In genomic region chr5:158414333-158414762, GRCh38 we compare ENCODE assay signal across 24 cellular contexts.
DNase-seq lines count a peak whose midpoint lies in the region; TF ChIP-seq lines count a peak whose summit lies in the region.
"Had no signal": no experiment of that assay in that cellular context is flagged by ENCODE, and none has a peak within 500 bp of the region (broad histone marks: within the 10 kb centered on the region; RNA-seq: fewer than 3 reads in every experiment).

No MANE protein-coding gene starts in this region.

- no peak for TF ChIP-seq CTCF in SK-N-SH (IDR thresholded peaks at IDR 0.05)
- no peak for TF ChIP-seq CTCF in fibroblast of mammary gland (conservative IDR thresholded peaks at IDR 0.05; ENCODE audit: control insufficient read depth, insufficient read depth, low read depth, low read length)
- no peak for TF ChIP-seq CTCF in osteocyte (IDR thresholded peaks at IDR 0.05)
- TF ChIP-seq CTCF in PC-9 (conservative IDR thresholded peaks at IDR 0.05) = no peak
- no peak for TF ChIP-seq CTCF in GM13977 (IDR thresholded peaks at IDR 0.05; ENCODE audit: extremely low read depth, insufficient read depth, missing control alignments)
- TF ChIP-seq CTCF in Caco-2 (IDR thresholded peaks at IDR 0.05; ENCODE audit: insufficient read depth in 1 of 2, low read depth in 1 of 2, low read length in 1 of 2, severe bottlenecking in 1 of 2, unreplicated experiment in 1 of 2) = no peak

- TF ChIP-seq RAD21 in SK-N-SH (IDR thresholded peaks at IDR 0.05; ENCODE audit: low read length) = no peak

- H3K36me3 Mint-ChIP-seq in osteocyte (ENCODE audit: unreplicated experiment) (peaks cover 2% of the 10 kb centered on the region), Caco-2 (ENCODE audit: insufficient read depth, unreplicated experiment) (no peaks in the 10 kb centered on the region)
- H3K36me3 Mint-ChIP-seq: activated CD8-positive, alpha-beta memory T cell treated with anti-CD3 and anti-CD28 coated beads, Interleukin-2, amount 10 ng/mL, durations not matched to agents 7 days and 5 days; CD4-positive, alpha-beta memory T cell had no signal

- DNase-seq in Caki2 (ENCODE audit: low read depth) = peak; percentile 14
- no peak for DNase-seq in SK-N-SH
- DNase-seq in fibroblast of mammary gland (ENCODE audit: low read depth) = peak; percentile 20
- DNase-seq in osteocyte (ENCODE audit: extremely low spot score, unreplicated experiment) = no peak
- DNase-seq in PC-9 = no peak
- DNase-seq in GM13977 (ENCODE audit: low spot score) = no peak
- DNase-seq in stimulated activated CD4-positive, alpha-beta T cell treated with anti-CD3 and anti-CD28 coated beads, Interleukin-2, amount 100 ng/mL, for 48 hours = no peak
- no peak for DNase-seq in Caco-2
- DNase-seq: activated CD8-positive, alpha-beta memory T cell treated with anti-CD3 and anti-CD28 coated beads, Interleukin-2, amount 10 ng/mL, durations not matched to agents 7 days and 5 days; CD4-positive, alpha-beta memory T cell; DMS79 treated with DMSO at 0.1 percent for 48 hours; endodermal cell; foreskin melanocyte; H7; KG1; left colon; mucosa of descending colon; NCI-H1092; NCI-H2171; NCI-H774; stimulated activated CD4-positive, alpha-beta T cell treated with anti-CD3 and anti-CD28 coated beads, Interleukin-1b, Interleukin-23, amount 100 ng/mL, for 48 hours; stimulated activated naive CD8-positive, alpha-beta T cell treated with anti-CD3 and anti-CD28 coated beads, Interleukin-15, amount 100 ng/mL, for 72 hours had no signal

- POLR2A ChIA-PET in SK-N-SH (lab: Yijun Ruan, JAX) = no interaction called here
- POLR2A ChIA-PET in PC-9 (lab: Charles Lee; ENCODE audit: unreplicated experiment) = no interaction called here
- POLR2A ChIA-PET in Caco-2 (lab: Charles Lee) = no interaction called here

- H3F3A ChIP-seq in SK-N-SH (replicated peaks; ENCODE audit: insufficient read depth) (peaks cover 4% of the 10 kb centered on the region), PC-9 (ENCODE audit: insufficient read depth, low read depth) (no peaks in the 10 kb centered on the region)

- H3K36me3 ChIP-seq in SK-N-SH (replicated peaks in 1 of 2; ENCODE audit: control insufficient read depth in 1 of 2, insufficient read depth in 2 of 2, low read length in 1 of 2) (no peaks in the 10 kb centered on the region), PC-9 (ENCODE audit: low read depth) (no peaks in the 10 kb centered on the region), Caco-2 (ENCODE audit: control insufficient read depth, insufficient read depth, low read length) (no peaks in the 10 kb centered on the region)

- peak overlapping the region in 1 of 2 experiments; percentile 72; a peak in 1 of 4 replicates for H3K27ac ChIP-seq in SK-N-SH (ENCODE audit: low read depth in 2 of 2, low read length in 1 of 2)
- no peak overlapping the region for H3K27ac ChIP-seq in PC-9

- H3K9ac ChIP-seq in SK-N-SH = no peak overlapping the region

- H3K9me3 Mint-ChIP-seq in osteocyte (ENCODE audit: unreplicated experiment) (peaks cover 2% of the 10 kb centered on the region), Caco-2 (ENCODE audit: unreplicated experiment) (no peaks in the 10 kb centered on the region)
- H3K9me3 Mint-ChIP-seq: activated T-helper 17 cell treated with anti-CD3 and anti-CD28 coated beads, Interleukin-2, amount 50 U/mL, for 72 hours; central memory CD8-positive, alpha-beta T cell had no signal

- H3K27me3 ChIP-seq in SK-N-SH (ENCODE audit: insufficient read depth) = no peaks in the 10 kb centered on the region
- H3K27me3 ChIP-seq in PC-9 (ENCODE audit: insufficient read depth, low read depth) = no peaks in the 10 kb centered on the region
- no peaks in the 10 kb centered on the region for H3K27me3 ChIP-seq in Caco-2 (replicated peaks; ENCODE audit: control insufficient read depth, insufficient read depth, low read length)

- peak overlapping the region; percentile 59 for H3K27ac Mint-ChIP-seq in osteocyte (ENCODE audit: unreplicated experiment)
- no peak overlapping the region for H3K27ac Mint-ChIP-seq in Caco-2 (ENCODE audit: unreplicated experiment)
- H3K27ac Mint-ChIP-seq: activated CD8-positive, alpha-beta memory T cell treated with anti-CD3 and anti-CD28 coated beads, Interleukin-2, amount 10 ng/mL, durations not matched to agents 7 days and 5 days; activated T-helper 17 cell treated with anti-CD3 and anti-CD28 coated beads, Interleukin-2, amount 50 U/mL, for 72 hours; CD4-positive, alpha-beta memory T cell; endodermal cell; stimulated activated naive CD8-positive, alpha-beta T cell treated with anti-CD3 and anti-CD28 coated beads, Interleukin-15, amount 100 ng/mL, for 72 hours had no signal

- H4K20me1 ChIP-seq in SK-N-SH (ENCODE audit: insufficient read depth) (no peaks in the 10 kb centered on the region), PC-9 (ENCODE audit: insufficient read depth) (no peaks in the 10 kb centered on the region)

- H3K4me3 Mint-ChIP-seq in osteocyte (ENCODE audit: unreplicated experiment) (no peak overlapping the region), Caco-2 (ENCODE audit: unreplicated experiment) (no peak overlapping the region)
- H3K4me3 Mint-ChIP-seq: activated CD8-positive, alpha-beta memory T cell treated with anti-CD3 and anti-CD28 coated beads, Interleukin-2, amount 10 ng/mL, durations not matched to agents 7 days and 5 days; activated T-helper 17 cell treated with anti-CD3 and anti-CD28 coated beads, Interleukin-2, amount 50 U/mL, for 72 hours; CD4-positive, alpha-beta memory T cell; central memory CD8-positive, alpha-beta T cell; endodermal cell; stimulated activated naive CD8-positive, alpha-beta T cell treated with anti-CD3 and anti-CD28 coated beads, Interleukin-15, amount 100 ng/mL, for 72 hours had no signal

- 83% methylated on average over 1 of the region's 3 CpGs for WGBS in SK-N-SH (ENCODE audit: low lambda C conversion rate)

- H3K79me2 ChIP-seq in SK-N-SH (ENCODE audit: insufficient read depth) (no peaks in the 10 kb centered on the region), PC-9 (ENCODE audit: low read depth) (no peaks in the 10 kb centered on the region)

- no peak for TF ChIP-seq EP300 in SK-N-SH (IDR thresholded peaks at IDR 0.05; ENCODE audit: borderline replicate concordance in 1 of 2, low read depth in 1 of 2, low read length in 1 of 2)

- H3K4me3 ChIP-seq in SK-N-SH (ENCODE audit: low read depth in 2 of 2, low read length in 1 of 2) (no peak overlapping the region), fibroblast of mammary gland (ENCODE audit: control insufficient read depth, low read depth, low read length) (no peak overlapping the region), PC-9 (no peak overlapping the region), Caco-2 (ENCODE audit: low read depth, low read length) (no peak overlapping the region)
- H3K4me3 ChIP-seq: mucosa of descending colon had no signal

- in situ Hi-C loops in Caki2 (cut with HindIII; ENCODE audit: low pct_unique_long_range_greater_than_20kb, low sequenced_read_pairs) (no loop called here), GM13977 (cut with MboI; ENCODE audit: low pct_unique_long_range_greater_than_20kb, low sequenced_read_pairs, unreplicated experiment) (no loop called here)

- BruUV-seq in PC-9 (replicated peaks; lab: Mats Ljungman, UMichigan) = no TSS peak
- no TSS peak for BruUV-seq in Caco-2 (replicated peaks; lab: Mats Ljungman, UMichigan)

- no peaks in the 10 kb centered on the region for H3K9me2 ChIP-seq in SK-N-SH
- no peaks in the 10 kb centered on the region for H3K9me2 ChIP-seq in PC-9 (ENCODE audit: insufficient read depth)

- H3K4me1 Mint-ChIP-seq in osteocyte (ENCODE audit: unreplicated experiment) = peaks cover 25% of the 10 kb centered on the region
- H3K4me1 Mint-ChIP-seq in Caco-2 (ENCODE audit: low read depth, unreplicated experiment) = no peaks in the 10 kb centered on the region
- H3K4me1 Mint-ChIP-seq: activated CD8-positive, alpha-beta memory T cell treated with anti-CD3 and anti-CD28 coated beads, Interleukin-2, amount 10 ng/mL, durations not matched to agents 7 days and 5 days; activated T-helper 17 cell treated with anti-CD3 and anti-CD28 coated beads, Interleukin-2, amount 50 U/mL, for 72 hours; CD4-positive, alpha-beta memory T cell; central memory CD8-positive, alpha-beta T cell; endodermal cell; stimulated activated naive CD8-positive, alpha-beta T cell treated with anti-CD3 and anti-CD28 coated beads, Interleukin-15, amount 100 ng/mL, for 72 hours had no signal

- H3K4me2 ChIP-seq in SK-N-SH (peak overlapping the region; percentile 56; the same call in 1 of the 2 replicates), PC-9 (no peak overlapping the region)

- intact Hi-C loops in PC-9 (cut with micrococcal nuclease; ENCODE audit: unreplicated experiment) (no loop called here), Caco-2 (cut with micrococcal nuclease; ENCODE audit: unreplicated experiment) (no loop called here)

- no peak overlapping the region for H2AFZ ChIP-seq in SK-N-SH (ENCODE audit: low read depth)
- H2AFZ ChIP-seq in PC-9 = no peak overlapping the region

- H3K27me3 Mint-ChIP-seq in osteocyte (ENCODE audit: unreplicated experiment) = no peaks in the 10 kb centered on the region
- H3K27me3 Mint-ChIP-seq in Caco-2 (ENCODE audit: insufficient read depth, unreplicated experiment) = peaks cover 7% of the 10 kb centered on the region
- H3K27me3 Mint-ChIP-seq: stimulated activated naive CD8-positive, alpha-beta T cell treated with anti-CD3 and anti-CD28 coated beads, Interleukin-15, amount 100 ng/mL, for 72 hours had no signal

- CTCF ChIA-PET in SK-N-SH (lab: Yijun Ruan, JAX) = no interaction called here
- CTCF ChIA-PET in PC-9 (lab: Charles Lee) = no interaction called here
- CTCF ChIA-PET in Caco-2 (lab: Charles Lee) = no interaction called here

- H3K4me1 ChIP-seq in SK-N-SH (ENCODE audit: control insufficient read depth in 1 of 2, insufficient read depth in 2 of 2, low read depth in 1 of 2, low read length in 1 of 2) = peaks cover 0 to 4% of the 10 kb centered on the region in 2 experiments; a peak in 2 of 4 replicates
- H3K4me1 ChIP-seq in PC-9 (replicated peaks; ENCODE audit: insufficient read depth) = no peaks in the 10 kb centered on the region
- no peaks in the 10 kb centered on the region for H3K4me1 ChIP-seq in Caco-2

- H3K9me3 ChIP-seq in SK-N-SH = no peaks in the 10 kb centered on the region
- H3K9me3 ChIP-seq in PC-9 (ENCODE audit: insufficient read depth, low read depth) = no peaks in the 10 kb centered on the region
- H3K9me3 ChIP-seq in Caco-2 = no peaks in the 10 kb centered on the region
- H3K9me3 ChIP-seq: mucosa of descending colon had no signal

TF ChIP-seq in SK-N-SH, 30 proteins besides CTCF, POLR2A, EP300 and RAD21 (continues in another document):
- no peak for TF ChIP-seq NRF1 (IDR thresholded peaks at IDR 0.05; ENCODE audit: low read depth, low read length)
- TF ChIP-seq SMC3 (IDR thresholded peaks at IDR 0.05; ENCODE audit: low read depth, low read length) = no peak
- no peak for TF ChIP-seq TAF1 (IDR thresholded peaks at IDR 0.05; ENCODE audit: borderline replicate concordance, low read depth, low read length)

Comparison
In these comparisons a context has a peak if more than half of its experiments do, and no peak if none do; other contexts are left out.
1. DNase-seq: peak in Caki2 (single experiment) and fibroblast of mammary gland (single experiment); none in SK-N-SH (single experiment), osteocyte (single experiment), PC-9 (0 of 2), GM13977 (single experiment), stimulated activated CD4-positive, alpha-beta T cell treated with anti-CD3 and anti-CD28 coated beads, Interleukin-2, amount 100 ng/mL, for 48 hours (0 of 2) and Caco-2 (0 of 2).